In the genomic region with DNA sequence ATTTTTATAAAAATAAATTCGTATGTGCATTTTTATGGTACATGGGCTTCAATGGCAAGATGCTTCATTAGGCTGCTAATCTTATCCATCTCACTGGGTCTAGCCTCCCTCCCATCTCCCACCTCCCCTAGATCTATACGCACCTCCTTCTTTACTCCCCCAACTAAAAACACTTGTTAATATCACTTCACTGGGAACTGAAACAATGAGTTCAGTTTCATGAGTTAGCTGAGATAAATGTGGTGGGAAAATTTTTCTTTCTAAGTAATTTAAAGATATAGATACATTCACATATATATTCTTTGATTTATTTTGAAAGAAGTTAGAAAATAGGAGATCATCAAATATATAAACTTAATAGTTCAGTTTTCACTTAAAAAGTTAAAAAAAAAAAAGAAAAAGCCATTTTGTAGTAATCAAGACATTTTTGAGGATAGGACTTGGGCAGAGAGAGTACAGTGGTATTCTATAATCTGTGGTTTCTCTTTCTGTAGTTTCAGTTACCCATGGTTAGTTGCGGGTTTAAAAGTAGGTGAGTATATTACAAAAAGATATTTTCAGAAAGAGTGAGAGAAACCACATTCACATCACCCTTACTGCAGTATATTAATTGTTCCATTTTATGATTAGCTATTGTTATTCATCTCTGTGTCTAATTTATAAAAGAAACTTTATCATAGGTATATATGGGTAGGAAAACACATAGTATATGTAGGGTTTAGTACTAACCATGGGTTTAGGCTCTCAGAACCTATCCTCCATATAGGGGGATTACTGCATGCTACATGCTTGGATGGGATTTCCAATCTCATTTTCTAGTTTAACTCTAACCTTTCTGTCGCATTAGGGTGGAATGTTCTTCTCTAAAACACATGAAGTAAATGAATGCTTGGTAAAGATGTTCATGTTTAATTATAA, we compare ENCODE assay signal across 10 cellular contexts.
DNase-seq lines count a peak whose midpoint lies in the region; ATAC-seq and TF ChIP-seq lines count a peak whose summit lies in the region.
"Had no signal": no experiment of that assay in that cellular context is flagged by ENCODE, and none has a peak within 500 bp of the region (broad histone marks: within the 10 kb centered on the region; RNA-seq: fewer than 3 reads in every experiment).

No MANE protein-coding gene starts in this region.

- POLR2A ChIA-PET in CD8-positive, alpha-beta memory T cell (lab: Charles Lee), result no interaction called here

- no peak overlapping the region for H3K4me3 ChIP-seq in CD8-positive, alpha-beta memory T cell (ENCODE audit: low read length)
- no peak overlapping the region for H3K4me3 ChIP-seq in suprapubic skin

- peak overlapping the region in 6 of 7 donors; percentile 2 to 55 (median 51) for H3K4me3 Mint-ChIP-seq in CD8-positive, alpha-beta memory T cell
- peak overlapping the region; percentile 60 for H3K4me3 Mint-ChIP-seq in T-helper 2 cell treated with Interferon-gamma antibody and Interleukin-4, amounts not matched to agents 5 μg/mL and 100 μg/mL, for 36 hours

- no peaks in the 10 kb centered on the region for H3K27me3 Mint-ChIP-seq in CD8-positive, alpha-beta memory T cell
- H3K27me3 Mint-ChIP-seq in T-helper 2 cell treated with Interferon-gamma antibody and Interleukin-4, amounts not matched to agents 5 μg/mL and 100 μg/mL, for 36 hours (ENCODE audit: low read depth), result peaks cover 3% of the 10 kb centered on the region

- peaks cover 19% of the 10 kb centered on the region for H3K4me1 ChIP-seq in CD8-positive, alpha-beta memory T cell (ENCODE audit: insufficient read depth, low read length)
- H3K4me1 ChIP-seq in suprapubic skin, result peaks cover 19% of the 10 kb centered on the region

- no peaks in the 10 kb centered on the region for H3K9me3 ChIP-seq in CD8-positive, alpha-beta memory T cell (ENCODE audit: low read length)
- H3K9me3 ChIP-seq in suprapubic skin, result no peaks in the 10 kb centered on the region

- no peak for TF ChIP-seq EP300 in suprapubic skin (IDR thresholded peaks at IDR 0.05)

- ATAC-seq in GM19372 (IDR thresholded peaks at IDR 0.05; ENCODE audit: low read depth, unreplicated experiment) (peak; percentile 85), HG02970 (IDR thresholded peaks at IDR 0.05; ENCODE audit: low FRiP score, unreplicated experiment) (peak; percentile 84)

- H3K27ac ChIP-seq in CD8-positive, alpha-beta memory T cell (ENCODE audit: low read depth, low read length), result no peak overlapping the region
- no peak overlapping the region for H3K27ac ChIP-seq in suprapubic skin

- H3K27ac Mint-ChIP-seq in CD8-positive, alpha-beta memory T cell, result peak overlapping the region; percentile 75 to 89 (median 78)
- H3K27ac Mint-ChIP-seq in T-helper 2 cell treated with Interferon-gamma antibody and Interleukin-4, amounts not matched to agents 5 μg/mL and 100 μg/mL, for 36 hours, result peak overlapping the region; percentile 75

- peak in 1 of 5 donors; percentile 32 for DNase-seq in CD8-positive, alpha-beta memory T cell
- no peak for DNase-seq in T-helper 2 cell treated with Interferon-gamma antibody and Interleukin-4, amounts not matched to agents 5 μg/mL and 100 μg/mL, for 36 hours (ENCODE audit: low spot score)
- DNase-seq in LoVo (ENCODE audit: low spot score) (no peak), NOMO-1 treated with dmso at 0.1 percent for 144 hours (lab: John Stamatoyannopoulos, UW; ENCODE audit: unreplicated experiment) (no peak), suprapubic skin (ENCODE audit: low spot score in 2 of 2) (no peak), activated gamma-delta T cell treated with Interleukin-2 at 50 U/mL for 16 hours (no peak)
- DNase-seq: NCI-H510A, nucleus accumbens had no signal

- WGBS in suprapubic skin, result 77% methylated on average over 4 of the region's 4 CpGs

- no peaks in the 10 kb centered on the region for H3K36me3 ChIP-seq in CD8-positive, alpha-beta memory T cell (ENCODE audit: insufficient read depth, low read length)
- no peaks in the 10 kb centered on the region for H3K36me3 ChIP-seq in suprapubic skin

- H3K27me3 ChIP-seq in CD8-positive, alpha-beta memory T cell (ENCODE audit: insufficient read depth, low read length, poor library complexity, severe bottlenecking), result no peaks in the 10 kb centered on the region
- no peaks in the 10 kb centered on the region for H3K27me3 ChIP-seq in suprapubic skin

- peaks cover 0 to 8% (median 0%) of the 10 kb centered on the region in 3 donors for H3K36me3 Mint-ChIP-seq in CD8-positive, alpha-beta memory T cell
- H3K36me3 Mint-ChIP-seq in T-helper 2 cell treated with Interferon-gamma antibody and Interleukin-4, amounts not matched to agents 5 μg/mL and 100 μg/mL, for 36 hours (ENCODE audit: low read depth), result peaks cover 16% of the 10 kb centered on the region

- H3K4me1 Mint-ChIP-seq in CD8-positive, alpha-beta memory T cell, result peaks cover 38 to 58% (median 47%) of the 10 kb centered on the region in 3 donors
- peaks cover 40% of the 10 kb centered on the region for H3K4me1 Mint-ChIP-seq in T-helper 2 cell treated with Interferon-gamma antibody and Interleukin-4, amounts not matched to agents 5 μg/mL and 100 μg/mL, for 36 hours (ENCODE audit: low read depth)

- no peak for TF ChIP-seq CTCF in suprapubic skin (IDR thresholded peaks at IDR 0.05)

- H3K9me3 Mint-ChIP-seq in CD8-positive, alpha-beta memory T cell, result no peaks in the 10 kb centered on the region
- peaks cover 7% of the 10 kb centered on the region for H3K9me3 Mint-ChIP-seq in T-helper 2 cell treated with Interferon-gamma antibody and Interleukin-4, amounts not matched to agents 5 μg/mL and 100 μg/mL, for 36 hours

- TF ChIP-seq POLR2A in suprapubic skin (IDR thresholded peaks at IDR 0.05), result no peak

- CTCF ChIA-PET in CD8-positive, alpha-beta memory T cell (lab: Charles Lee), result interaction anchor here (0.5 to 1.1 kb wide), 2 partner anchors 21 to 154 kb away, joined by 3 read pairs; no protein-coding TSS in a partner anchor
